30 cellular contexts compared by ENCODE assay signal in genomic region chr4:47863486-47863885, GRCh38. TPM values are rescaled to one million over a fixed set of nuclear protein-coding genes. Genes with fewer than 3 reads are reported as not detected.
"Had no signal": no experiment of that assay in that cellular context is flagged by ENCODE, and none has a peak within 500 bp of the region (broad histone marks: within the 10 kb centered on the region; RNA-seq: fewer than 3 reads in every experiment).

No MANE protein-coding gene starts in this region.

- H3K27me3 ChIP-seq: ascending aorta, heart left ventricle, upper lobe of left lung, vagina had no signal

- H3K36me3 ChIP-seq: vagina had no signal

- H3K4me3 Mint-ChIP-seq: activated CD4-positive, alpha-beta memory T cell treated with anti-CD3 and anti-CD28 coated beads for 36 hours; activated CD4-positive, alpha-beta T cell treated with anti-CD3 and anti-CD28 coated beads, Interleukin-2, amount 10 ng/mL, durations not matched to agents 24 days and 14 days; activated naive CD4-positive, alpha-beta T cell treated with anti-CD3 and anti-CD28 coated beads, Interleukin-2, amount 10 ng/mL, durations not matched to agents 7 days and 5 days; activated naive CD8-positive, alpha-beta T cell treated with anti-CD3 and anti-CD28 coated beads, Interleukin-2, amount 10 ng/mL, durations not matched to agents 7 days and 5 days; activated T-helper 1 cell treated with anti-CD3 and anti-CD28 coated beads, Interleukin-12 subunit alpha, Interleukin-12 subunit beta, Interleukin-2, Interleukin-4 antibody, amounts not matched to agents 30 ng/mL and 10 ng/mL and 1 ng/mL, durations not matched to agents 14 hours and 24 hours and 36 hours; immature natural killer cell; naive thymus-derived CD8-positive, alpha-beta T cell; neural crest cell; stimulated activated effector memory CD8-positive, alpha-beta T cell treated with anti-CD3 and anti-CD28 coated beads, Interleukin-12 subunit alpha, Interleukin-12 subunit beta, amount 100 ng/mL, for 72 hours; stimulated activated naive CD8-positive, alpha-beta T cell treated with anti-CD3 and anti-CD28 coated beads, Interleukin-15, amount 100 ng/mL, for 72 hours had no signal

- H3K4me3 ChIP-seq: ascending aorta, heart left ventricle, upper lobe of left lung, vagina had no signal

- H3K4me1 ChIP-seq: ascending aorta, upper lobe of left lung, vagina had no signal

- H3K27ac Mint-ChIP-seq: activated CD4-positive, alpha-beta memory T cell treated with anti-CD3 and anti-CD28 coated beads for 36 hours; activated CD4-positive, alpha-beta T cell treated with anti-CD3 and anti-CD28 coated beads, Interleukin-2, amount 10 ng/mL, durations not matched to agents 24 days and 14 days; activated naive CD4-positive, alpha-beta T cell treated with anti-CD3 and anti-CD28 coated beads, Interleukin-2, amount 10 ng/mL, durations not matched to agents 7 days and 5 days; activated naive CD8-positive, alpha-beta T cell treated with anti-CD3 and anti-CD28 coated beads, Interleukin-2, amount 10 ng/mL, durations not matched to agents 7 days and 5 days; activated T-helper 1 cell treated with anti-CD3 and anti-CD28 coated beads, Interleukin-12 subunit alpha, Interleukin-12 subunit beta, Interleukin-2, Interleukin-4 antibody, amounts not matched to agents 30 ng/mL and 10 ng/mL and 1 ng/mL, durations not matched to agents 14 hours and 24 hours and 36 hours; immature natural killer cell; stimulated activated effector memory CD8-positive, alpha-beta T cell treated with anti-CD3 and anti-CD28 coated beads, Interleukin-12 subunit alpha, Interleukin-12 subunit beta, amount 100 ng/mL, for 72 hours; stimulated activated naive CD8-positive, alpha-beta T cell treated with anti-CD3 and anti-CD28 coated beads, Interleukin-15, amount 100 ng/mL, for 72 hours had no signal

- ATAC-seq: activated CD4-positive, CD25-positive, alpha-beta regulatory T cell treated with anti-CD3 and anti-CD28 coated beads, Interleukin-2, amount 50 U/mL, for 24 hours; esophagus mucosa; heart left ventricle; naive thymus-derived CD8-positive, alpha-beta T cell; right cardiac atrium; stimulated activated effector memory CD8-positive, alpha-beta T cell treated with anti-CD3 and anti-CD28 coated beads, Interleukin-12 subunit alpha, Interleukin-12 subunit beta, amount 100 ng/mL, for 72 hours; stimulated activated naive CD8-positive, alpha-beta T cell treated with anti-CD3 and anti-CD28 coated beads, Interleukin-15, amount 100 ng/mL, for 72 hours had no signal

- H3K4me1 Mint-ChIP-seq: activated CD4-positive, alpha-beta T cell treated with anti-CD3 and anti-CD28 coated beads, Interleukin-2, amount 10 ng/mL, durations not matched to agents 24 days and 14 days; activated naive CD4-positive, alpha-beta T cell treated with anti-CD3 and anti-CD28 coated beads, Interleukin-2, amount 10 ng/mL, durations not matched to agents 7 days and 5 days; activated naive CD8-positive, alpha-beta T cell treated with anti-CD3 and anti-CD28 coated beads, Interleukin-2, amount 10 ng/mL, durations not matched to agents 7 days and 5 days; immature natural killer cell; naive thymus-derived CD8-positive, alpha-beta T cell; stimulated activated effector memory CD8-positive, alpha-beta T cell treated with anti-CD3 and anti-CD28 coated beads, Interleukin-12 subunit alpha, Interleukin-12 subunit beta, amount 100 ng/mL, for 72 hours; stimulated activated naive CD8-positive, alpha-beta T cell treated with anti-CD3 and anti-CD28 coated beads, Interleukin-15, amount 100 ng/mL, for 72 hours had no signal

- H3K9me3 Mint-ChIP-seq: activated CD4-positive, alpha-beta memory T cell treated with anti-CD3 and anti-CD28 coated beads for 36 hours; activated CD4-positive, alpha-beta T cell treated with anti-CD3 and anti-CD28 coated beads, Interleukin-2, amount 10 ng/mL, durations not matched to agents 24 days and 14 days; activated naive CD4-positive, alpha-beta T cell treated with anti-CD3 and anti-CD28 coated beads, Interleukin-2, amount 10 ng/mL, durations not matched to agents 7 days and 5 days; activated naive CD8-positive, alpha-beta T cell treated with anti-CD3 and anti-CD28 coated beads, Interleukin-2, amount 10 ng/mL, durations not matched to agents 7 days and 5 days; activated T-helper 1 cell treated with anti-CD3 and anti-CD28 coated beads, Interleukin-12 subunit alpha, Interleukin-12 subunit beta, Interleukin-2, Interleukin-4 antibody, amounts not matched to agents 30 ng/mL and 10 ng/mL and 1 ng/mL, durations not matched to agents 14 hours and 24 hours and 36 hours; neural crest cell; stimulated activated effector memory CD8-positive, alpha-beta T cell treated with anti-CD3 and anti-CD28 coated beads, Interleukin-12 subunit alpha, Interleukin-12 subunit beta, amount 100 ng/mL, for 72 hours; stimulated activated naive CD8-positive, alpha-beta T cell treated with anti-CD3 and anti-CD28 coated beads, Interleukin-15, amount 100 ng/mL, for 72 hours had no signal

- H3K27me3 Mint-ChIP-seq: activated CD4-positive, alpha-beta memory T cell treated with anti-CD3 and anti-CD28 coated beads for 36 hours; activated CD4-positive, alpha-beta T cell treated with anti-CD3 and anti-CD28 coated beads, Interleukin-2, amount 10 ng/mL, durations not matched to agents 24 days and 14 days; activated naive CD4-positive, alpha-beta T cell treated with anti-CD3 and anti-CD28 coated beads, Interleukin-2, amount 10 ng/mL, durations not matched to agents 7 days and 5 days; activated naive CD8-positive, alpha-beta T cell treated with anti-CD3 and anti-CD28 coated beads, Interleukin-2, amount 10 ng/mL, durations not matched to agents 7 days and 5 days; naive thymus-derived CD8-positive, alpha-beta T cell; stimulated activated naive CD8-positive, alpha-beta T cell treated with anti-CD3 and anti-CD28 coated beads, Interleukin-15, amount 100 ng/mL, for 72 hours had no signal

- H3K9me3 ChIP-seq: ascending aorta, upper lobe of left lung, vagina had no signal

- DNase-seq: activated CD4-positive, alpha-beta memory T cell treated with anti-CD3 and anti-CD28 coated beads for 36 hours; activated CD4-positive, alpha-beta T cell treated with anti-CD3 and anti-CD28 coated beads, Interleukin-2, amount 10 ng/mL, durations not matched to agents 24 days and 14 days; activated CD8-positive, alpha-beta memory T cell treated with anti-CD3 and anti-CD28 coated beads, Interleukin-2, amount 50 U/mL, for 4 hours; activated effector memory CD4-positive, alpha-beta T cell treated with anti-CD3 and anti-CD28 coated beads, Interleukin-2, amount 50 U/mL, for 16 hours; activated naive CD4-positive, alpha-beta T cell treated with anti-CD3 and anti-CD28 coated beads, Interleukin-2, amount 10 ng/mL, durations not matched to agents 7 days and 5 days; activated naive CD8-positive, alpha-beta T cell treated with anti-CD3 and anti-CD28 coated beads, Interleukin-2, amount 10 ng/mL, durations not matched to agents 7 days and 5 days; activated T-cell treated with anti-CD3 and anti-CD28 coated beads, Interleukin-2, amount 50 U/mL, for 1 hour; caudate nucleus; foreskin fibroblast; heart left ventricle; hypothalamus; immature natural killer cell; midbrain; naive thymus-derived CD8-positive, alpha-beta T cell; nucleus accumbens; right cardiac atrium; stimulated activated CD4-positive, alpha-beta T cell treated with anti-CD3 and anti-CD28 coated beads, Interleukin-4, amount 100 ng/mL, for 24 hours; stimulated activated naive CD8-positive, alpha-beta T cell treated with anti-CD3 and anti-CD28 coated beads, Interleukin-15, amount 100 ng/mL, for 72 hours; substantia nigra; T1000; upper lobe of left lung; WERI-Rb-1 had no signal

- H3K27ac ChIP-seq: ascending aorta, heart left ventricle, upper lobe of left lung, vagina, WERI-Rb-1 had no signal

RNA-seq across cellular contexts. Expression of gene CORIN, which starts 25.6 kb away (rescaled TPM):
- total RNA-seq: activated T-helper 1 cell treated with anti-CD3 and anti-CD28 coated beads, Interleukin-12 subunit alpha, Interleukin-12 subunit beta, Interleukin-2, Interleukin-4 antibody, amounts not matched to agents 30 ng/mL and 10 ng/mL and 1 ng/mL, durations not matched to agents 14 hours and 24 hours and 36 hours; ascending aorta; kidney epithelial cell had no signal
